Comparison of ENCODE assay signal across 19 cellular contexts in the genomic region with DNA sequence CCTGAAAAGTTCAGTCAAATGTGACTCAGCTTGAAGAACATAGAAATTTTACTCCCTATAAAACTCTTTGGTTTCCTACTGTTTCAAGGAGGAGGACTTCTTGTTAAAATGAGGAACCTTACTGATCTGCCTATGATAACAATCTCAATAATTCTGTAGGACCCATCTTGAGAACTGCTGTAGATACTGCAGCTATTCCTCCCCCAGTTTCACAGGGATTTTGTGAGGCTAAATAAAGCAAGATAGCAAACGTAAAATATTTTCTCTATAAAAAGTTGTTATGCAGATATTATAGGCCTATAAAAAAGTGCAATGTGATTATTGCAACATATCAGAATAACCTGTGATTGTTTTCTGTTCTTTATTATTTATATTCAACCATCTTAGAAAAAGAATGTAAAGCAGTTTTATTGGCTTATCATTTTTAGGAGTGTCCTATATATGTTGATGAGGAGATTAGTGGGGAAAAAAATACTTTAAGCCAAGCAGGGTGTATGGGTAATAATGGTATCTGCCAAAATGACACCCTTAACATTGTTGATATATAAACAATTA. TPM values are rescaled to one million over a fixed set of nuclear protein-coding genes. Genes with fewer than 3 reads are reported as not detected.
DNase-seq lines count a peak whose midpoint lies in the region; ATAC-seq and TF ChIP-seq lines count a peak whose summit lies in the region.
"Had no signal": no experiment of that assay in that cellular context is flagged by ENCODE, and none has a peak within 500 bp of the region (broad histone marks: within the 10 kb centered on the region; RNA-seq: fewer than 3 reads in every experiment).

No MANE protein-coding gene starts in this region.

- BruUV-seq in PC-3 (replicated peaks; lab: Mats Ljungman, UMichigan) = no TSS peak

- intact Hi-C loops in PC-3 (cut with micrococcal nuclease) = no loop called here

- H3F3A ChIP-seq in PC-3 (ENCODE audit: low read length, unreplicated experiment) = no peaks in the 10 kb centered on the region

- H3K36me3 ChIP-seq in PC-3 (ENCODE audit: low read depth, low read length) = no peaks in the 10 kb centered on the region
- H3K36me3 ChIP-seq: BLaER1 had no signal

- H3K9me2 ChIP-seq in PC-3 (replicated peaks; ENCODE audit: low read length) = no peaks in the 10 kb centered on the region

- H3K27ac ChIP-seq in PC-3 (ENCODE audit: low read length) (no peak overlapping the region), VCaP (peak overlapping the region; percentile 83), caudate nucleus (ENCODE audit: low read depth, low read length) (no peak overlapping the region)
- H3K27ac ChIP-seq: BLaER1 had no signal

- CTCF ChIA-PET in PC-3 (lab: Charles Lee) = no interaction called here

- POLR2A ChIA-PET in PC-3 (lab: Charles Lee; ENCODE audit: unreplicated experiment) = no interaction called here

- H3K4me2 ChIP-seq in PC-3 (ENCODE audit: low read length) = no peak overlapping the region
- H3K4me2 ChIP-seq: BLaER1 had no signal

- H2AFZ ChIP-seq in PC-3 (ENCODE audit: low read length) = no peak overlapping the region

- peak; percentile 8 for DNase-seq in EH (ENCODE audit: low read depth)
- DNase-seq in LNCaP clone FGC (ENCODE audit: low read depth) = peak; percentile 99
- DNase-seq in PC-3 = peak; percentile 14
- DNase-seq in superior temporal gyrus (ENCODE audit: extremely low spot score) = no peak
- no peak for DNase-seq in caudate nucleus (lab: John Stamatoyannopoulos, UW)
- DNase-seq in activated effector memory CD4-positive, alpha-beta T cell treated with Interleukin-2 at 50 U/mL for 16 hours = no peak
- DNase-seq: AML-193, DMS53, HCEC 1CT, HFFc6 had no signal

- H3K4me1 ChIP-seq in PC-3 (ENCODE audit: insufficient read depth, low read length) = peaks cover 6% of the 10 kb centered on the region; the same call in 1 of the 2 replicates
- H3K4me1 ChIP-seq: BLaER1 had no signal

- no peaks in the 10 kb centered on the region for H3K9me3 ChIP-seq in PC-3 (ENCODE audit: low read length)
- H3K9me3 ChIP-seq: BLaER1 had no signal

- H3K4me3 ChIP-seq in LNCaP clone FGC (ENCODE audit: low read depth, low read length) = no peak overlapping the region
- H3K4me3 ChIP-seq in PC-3 (ENCODE audit: low read length) = no peak overlapping the region
- H3K4me3 ChIP-seq: BLaER1, GM12878 had no signal

- no peak for ATAC-seq in PC-3
- ATAC-seq in HG03442 (IDR thresholded peaks at IDR 0.05; ENCODE audit: unreplicated experiment) = no peak
- ATAC-seq: GM12878, HepG2 had no signal

- no peaks in the 10 kb centered on the region for H3K79me2 ChIP-seq in PC-3 (ENCODE audit: low read length)

- no peaks in the 10 kb centered on the region for H4K20me1 ChIP-seq in PC-3 (ENCODE audit: low read length)

- TF ChIP-seq CTCF in LNCaP clone FGC (IDR thresholded peaks at IDR 0.05; ENCODE audit: control insufficient read depth, extremely low read depth, insufficient read depth) = no peak
- no peak for TF ChIP-seq CTCF in PC-3 (conservative IDR thresholded peaks at IDR 0.05; ENCODE audit: low read depth, low read length)
- TF ChIP-seq CTCF in VCaP (conservative IDR thresholded peaks at IDR 0.05) = no peak

- H3K9ac ChIP-seq in PC-3 (ENCODE audit: low read length) = no peak overlapping the region
- H3K9ac ChIP-seq: BLaER1 had no signal

- H3K27me3 ChIP-seq in PC-3 (ENCODE audit: low read length) = no peaks in the 10 kb centered on the region; the same call in 1 of the 2 replicates
- H3K27me3 ChIP-seq: BLaER1 had no signal

RNA-seq across cellular contexts. Expression of a gene that starts 12.1 kb away (rescaled TPM):
- total RNA-seq in PC-3 (2014; rRNA removed) = not detected in 2 replicates
- total RNA-seq: A673, Daoy, G401, GM12878, H4, HepG2 had no signal

RNA-seq across cellular contexts. Expression of a gene that starts 36.1 kb away (rescaled TPM):
- 0.07 and 0.23 TPM in 2 replicates for total RNA-seq in PC-3 (2014; rRNA removed)
- total RNA-seq: Daoy, G401, GM12878, H4 had no signal

Comparison
In these comparisons a context has a peak if more than half of its experiments do, and no peak if none do; other contexts are left out.
1. DNase-seq: peak in EH (single experiment), LNCaP clone FGC (single experiment) and PC-3 (single experiment); none in superior temporal gyrus (single experiment), caudate nucleus (0 of 61) and activated effector memory CD4-positive, alpha-beta T cell treated with Interleukin-2 at 50 U/mL for 16 hours (single experiment).